17 cellular contexts compared by ENCODE assay signal in genomic region chr14:73817020-73817419, GRCh38. TPM values are rescaled to one million over a fixed set of nuclear protein-coding genes. Genes with fewer than 3 reads are reported as not detected.
DNase-seq lines count a peak whose midpoint lies in the region; ATAC-seq, FAIRE-seq and TF ChIP-seq lines count a peak whose summit lies in the region.
"Had no signal": no experiment of that assay in that cellular context is flagged by ENCODE, and none has a peak within 500 bp of the region (broad histone marks: within the 10 kb centered on the region; RNA-seq: fewer than 3 reads in every experiment).

No MANE protein-coding gene starts in this region.

- H3K4me3 ChIP-seq in HepG2 (replicated peaks in 1 of 3; ENCODE audit: insufficient read depth in 1 of 3, low read depth in 2 of 3, low read length in 3 of 3) (no peak overlapping the region), right lobe of liver (no peak overlapping the region), sigmoid colon (no peak overlapping the region)
- H3K4me3 ChIP-seq: BLaER1 had no signal

- 67% methylated on average over 5 of the region's 5 CpGs for WGBS in HepG2 (ENCODE audit: low lambda C conversion rate)
- 100% methylated on average over 5 of the region's 5 CpGs for WGBS in right lobe of liver (ENCODE audit: insufficient coverage, low coverage, low lambda C conversion rate, missing lambda C conversion rate)
- 83 to 94% methylated on average over 5 of the region's 5 CpGs for WGBS in sigmoid colon, 2 donors

- TF ChIP-seq EP300 in HepG2 (IDR thresholded peaks at IDR 0.05; ENCODE audit: low read depth in 2 of 2, low read length in 2 of 2) (no peak), HepG2 (CRISPR knock-in tag; IDR thresholded peaks at IDR 0.05; ENCODE audit: borderline replicate concordance) (no peak), sigmoid colon (IDR thresholded peaks at IDR 0.05) (no peak)

- H4K20me1 ChIP-seq in HepG2 (ENCODE audit: insufficient read depth, low read length): no peaks in the 10 kb centered on the region
- H4K20me1 ChIP-seq: BLaER1 had no signal

- FAIRE-seq in HepG2 (lab: Jason Lieb, UNC) (no peak), GM12891 (lab: Jason Lieb, UNC) (no peak)

- POLR2A ChIA-PET in HepG2 (lab: Yijun Ruan, JAX): interaction anchor here (1.1 to 1.9 kb wide), 2 partner anchors 21 to 57 kb away, joined by 3 to 9 read pairs; a partner anchor contains a TSS
- POLR2A ChIA-PET in GM10248 (lab: Yijun Ruan, JAX): no interaction called here

- no peak for TF ChIP-seq RAD21 in HepG2 (CRISPR knock-in tag; IDR thresholded peaks at IDR 0.05)

- H3K27me3 ChIP-seq in HepG2 (ENCODE audit: control insufficient read depth in 1 of 2, insufficient read depth in 2 of 2, low read length in 2 of 2): no peaks in the 10 kb centered on the region; a peak in 1 of 5 replicates
- H3K27me3 ChIP-seq in right lobe of liver: no peaks in the 10 kb centered on the region
- H3K27me3 ChIP-seq in sigmoid colon: no peaks in the 10 kb centered on the region
- H3K27me3 ChIP-seq: BLaER1 had no signal

- BruUV-seq in HepG2 (replicated peaks; lab: Mats Ljungman, UMichigan): no TSS peak

- intact Hi-C loops in HepG2 (cut with micrococcal nuclease; ENCODE audit: unreplicated experiment) (no loop called here), right lobe of liver (cut with DNase I) (no loop called here), sigmoid colon (cut with DNase I) (no loop called here)

- CTCF ChIA-PET in HepG2 (lab: Yijun Ruan, JAX; ENCODE audit: low intra/inter-chr PET ratio, low total read pairs): no interaction called here
- CTCF ChIA-PET in GM10248 (lab: Yijun Ruan, JAX): interaction anchor here (1.4 to 2.1 kb wide), 3 partner anchors 10 to 88 kb away, joined by 4 to 6 read pairs (median 5); no protein-coding TSS in a partner anchor

- H3K36me3 ChIP-seq in HepG2 (replicated peaks in 1 of 2; ENCODE audit: control insufficient read depth in 1 of 2, insufficient read depth in 2 of 2, low read length in 2 of 2) (no peaks in the 10 kb centered on the region), right lobe of liver (no peaks in the 10 kb centered on the region), sigmoid colon (no peaks in the 10 kb centered on the region)
- H3K36me3 ChIP-seq: BLaER1 had no signal

- H3K4me1 ChIP-seq in HepG2 (ENCODE audit: insufficient read depth, low read length) (no peaks in the 10 kb centered on the region), right lobe of liver (no peaks in the 10 kb centered on the region), sigmoid colon (peaks cover 0 to 13% (median 0%) of the 10 kb centered on the region in 4 donors)

- H3K9ac ChIP-seq in HepG2 (ENCODE audit: insufficient read depth, low read depth, low read length): no peak overlapping the region
- H3K9ac ChIP-seq: BLaER1 had no signal

- no peak for TF ChIP-seq CTCF in HepG2 (CRISPR knock-in tag; IDR thresholded peaks at IDR 0.05)
- TF ChIP-seq CTCF in right lobe of liver (IDR thresholded peaks at IDR 0.05): no peak
- no peak for TF ChIP-seq CTCF in sigmoid colon (IDR thresholded peaks at IDR 0.05)
- no peak for TF ChIP-seq CTCF in GM10248 (IDR thresholded peaks at IDR 0.05; ENCODE audit: control extremely low read depth, extremely low read depth, low read depth, missing control alignments)

- H3K4me2 ChIP-seq in HepG2 (ENCODE audit: low read depth, low read length): no peak overlapping the region
- H3K4me2 ChIP-seq: BLaER1 had no signal

- H3K27ac ChIP-seq in HepG2 (ENCODE audit: extremely low read length, insufficient read depth, low read length): no peak overlapping the region
- no peak overlapping the region for H3K27ac ChIP-seq in right lobe of liver
- H3K27ac ChIP-seq in sigmoid colon: peak overlapping the region; percentile 23 to 66 (median 40)
- H3K27ac ChIP-seq: BLaER1 had no signal

- H2AFZ ChIP-seq in HepG2 (ENCODE audit: low read length): no peak overlapping the region

- no peak for DNase-seq in HepG2 (ENCODE audit: low spot score)
- no peak for DNase-seq in right lobe of liver
- DNase-seq in mesenteric fat pad (ENCODE audit: low spot score): peak; percentile 12
- no peak for DNase-seq in sigmoid colon
- no peak for DNase-seq in GM10248 (ENCODE audit: extremely low spot score)
- DNase-seq in GM12891 (ENCODE audit: insufficient read length, low spot score): no peak
- DNase-seq: 8988T; CD4-positive, alpha-beta memory T cell; DMS153; DMS79; GDM1; GOT3; H7; HFFc6 had no signal

- TF ChIP-seq POLR2A in HepG2 (IDR thresholded peaks at IDR 0.05; ENCODE audit: insufficient read depth in 1 of 2, low read depth in 2 of 2, low read length in 2 of 2) (no peak), right lobe of liver (IDR thresholded peaks at IDR 0.05) (no peak), sigmoid colon (IDR thresholded peaks at IDR 0.05) (no peak), GM12891 (IDR thresholded peaks at IDR 0.05; ENCODE audit: low read depth, low read length) (no peak)

- H3K9me3 ChIP-seq in HepG2 (ENCODE audit: low read length): no peaks in the 10 kb centered on the region
- no peaks in the 10 kb centered on the region for H3K9me3 ChIP-seq in right lobe of liver
- no peaks in the 10 kb centered on the region for H3K9me3 ChIP-seq in sigmoid colon
- H3K9me3 ChIP-seq: BLaER1 had no signal

- no peak for ATAC-seq in HepG2
- ATAC-seq in right lobe of liver: no peak
- no peak for ATAC-seq in HG03521 (IDR thresholded peaks at IDR 0.05; ENCODE audit: unreplicated experiment)
- ATAC-seq: HCT116 had no signal

- in situ Hi-C loops in HepG2 (cut with HindIII; ENCODE audit: extremely low pct_ligation_motif_present, low pct_unique_long_range_greater_than_20kb): no loop called here

- no peaks in the 10 kb centered on the region for H3K79me2 ChIP-seq in HepG2 (ENCODE audit: insufficient read depth, low read length)

TF ChIP-seq in HepG2, 621 proteins besides CTCF, POLR2A, EP300 and RAD21:
- TF ChIP-seq ZKSCAN1 (IDR thresholded peaks at IDR 0.05; ENCODE audit: low read length) (0 out of 2 replicates have a peak, but pooled peaks have one; percentile 30), GFI1 (CRISPR knock-in tag; IDR thresholded peaks at IDR 0.05; ENCODE audit: borderline replicate concordance) (no peak)
TF ChIP-seq in HepG2: peak in this region for 1.

TF ChIP-seq in GM12891, 5 proteins besides CTCF, POLR2A, EP300 and RAD21:
- no peak for TF ChIP-seq POU2F2 (IDR thresholded peaks at IDR 0.05; ENCODE audit: low read depth, low read length)
- no peak for TF ChIP-seq PAX5 (IDR thresholded peaks at IDR 0.05; ENCODE audit: insufficient read depth, low read length, severe bottlenecking)
- no peak for TF ChIP-seq SPI1 (IDR thresholded peaks at IDR 0.05; ENCODE audit: low read depth, low read length)
- no peak for TF ChIP-seq POLR2AphosphoS5 (IDR thresholded peaks at IDR 0.05; ENCODE audit: low read depth, low read length)
- TF ChIP-seq TAF1 (IDR thresholded peaks at IDR 0.05; ENCODE audit: low read depth, low read length): no peak

RNA-seq across cellular contexts. Expression of gene PTGR2, which starts 34.6 kb away (rescaled TPM):
- total RNA-seq in HepG2 (2016; rRNA removed; fragmentation: Illumina TruSeq; extraction: Trizol) (4.3 and 5.1 TPM in 2 replicates), right lobe of liver (10 to 100 TPM in 4 of 6 experiments, 1 to 10 TPM in 2; 8.0 to 22.4 (median 12.4) TPM), mesenteric fat pad (7.3 TPM), sigmoid colon (10 to 100 TPM in 1 of 4 donors, 1 to 10 TPM in 3; 5.0 to 11.4 (median 6.3) TPM)
- total RNA-seq in HepG2 (2016; cell fraction: cytosol; rRNA removed; fragmentation: Illumina TruSeq; extraction: Trizol; ENCODE audit: low read depth): 1.6 and 1.9 TPM in 2 replicates
- 3.7 and 4.6 TPM in 2 replicates for total RNA-seq in HepG2 (2016; cell fraction: insoluble cytoplasmic fraction; rRNA removed; fragmentation: Illumina TruSeq; extraction: Trizol)
- total RNA-seq in HepG2 (2016; cell fraction: membrane; rRNA removed; fragmentation: Illumina TruSeq; extraction: Trizol): 1.5 and 1.6 TPM in 2 replicates
- 3.5 and 3.8 TPM in 2 replicates for total RNA-seq in HepG2 (2016; cell fraction: nucleus; rRNA removed; fragmentation: Illumina TruSeq; extraction: Trizol)
- polyA plus RNA-seq in HepG2 (2011; rRNA removed) (3.0 and 3.3 TPM in 2 replicates), sigmoid colon (1 to 10 TPM; 6.4 to 9.0 (median 6.6) TPM)
- 0.86 and 1.8 TPM in 2 replicates for polyA plus RNA-seq in HepG2 (2011; cell fraction: cytosol; rRNA removed)
- polyA plus RNA-seq in HepG2 (2011; cell fraction: nucleus; rRNA removed): 2.6 and 3.6 TPM in 2 replicates
- polyA plus RNA-seq in HepG2 (2012): 3.2 and 7.0 TPM in 2 replicates
- polyA plus RNA-seq in HepG2 (2016; cell fraction: cytosol; fragmentation: Illumina TruSeq; extraction: Trizol; ENCODE audit: low read depth): 0.29 and 0.70 TPM in 2 replicates
- polyA plus RNA-seq in HepG2 (2016; cell fraction: insoluble cytoplasmic fraction; fragmentation: Illumina TruSeq; extraction: Trizol; ENCODE audit: low read depth): 4.4 and 6.1 TPM in 2 replicates
- polyA plus RNA-seq in HepG2 (2016; cell fraction: membrane; fragmentation: Illumina TruSeq; extraction: Trizol; ENCODE audit: low read depth): 0.40 and 0.52 TPM in 2 replicates
- polyA plus RNA-seq in HepG2 (2016; cell fraction: nucleus; fragmentation: Illumina TruSeq; extraction: Trizol; ENCODE audit: insufficient read depth, low read depth): 5.0 and 6.0 TPM in 2 replicates
- polyA minus RNA-seq in HepG2 (2011; rRNA and poly(A)+ RNA removed; ENCODE audit: low replicate concordance): 0.90 and 1.1 TPM in 2 replicates
- 1.1 and 2.1 TPM in 2 replicates for polyA minus RNA-seq in HepG2 (2011; cell fraction: cytosol; rRNA and poly(A)+ RNA removed)
- polyA minus RNA-seq in HepG2 (2011; cell fraction: nucleus; rRNA and poly(A)+ RNA removed): 7.0 and 9.7 TPM in 2 replicates
- 4.8 TPM for polyA plus RNA-seq in GM12891 (2012; ENCODE audit: low read depth, missing spikeins)

Comparison
In these comparisons a context has a peak if more than half of its experiments do, and no peak if none do; other contexts are left out.
1. H3K27ac ChIP-seq: peak in sigmoid colon (4 of 4); none in HepG2 (single experiment) and right lobe of liver (0 of 3).